In the genomic region with DNA sequence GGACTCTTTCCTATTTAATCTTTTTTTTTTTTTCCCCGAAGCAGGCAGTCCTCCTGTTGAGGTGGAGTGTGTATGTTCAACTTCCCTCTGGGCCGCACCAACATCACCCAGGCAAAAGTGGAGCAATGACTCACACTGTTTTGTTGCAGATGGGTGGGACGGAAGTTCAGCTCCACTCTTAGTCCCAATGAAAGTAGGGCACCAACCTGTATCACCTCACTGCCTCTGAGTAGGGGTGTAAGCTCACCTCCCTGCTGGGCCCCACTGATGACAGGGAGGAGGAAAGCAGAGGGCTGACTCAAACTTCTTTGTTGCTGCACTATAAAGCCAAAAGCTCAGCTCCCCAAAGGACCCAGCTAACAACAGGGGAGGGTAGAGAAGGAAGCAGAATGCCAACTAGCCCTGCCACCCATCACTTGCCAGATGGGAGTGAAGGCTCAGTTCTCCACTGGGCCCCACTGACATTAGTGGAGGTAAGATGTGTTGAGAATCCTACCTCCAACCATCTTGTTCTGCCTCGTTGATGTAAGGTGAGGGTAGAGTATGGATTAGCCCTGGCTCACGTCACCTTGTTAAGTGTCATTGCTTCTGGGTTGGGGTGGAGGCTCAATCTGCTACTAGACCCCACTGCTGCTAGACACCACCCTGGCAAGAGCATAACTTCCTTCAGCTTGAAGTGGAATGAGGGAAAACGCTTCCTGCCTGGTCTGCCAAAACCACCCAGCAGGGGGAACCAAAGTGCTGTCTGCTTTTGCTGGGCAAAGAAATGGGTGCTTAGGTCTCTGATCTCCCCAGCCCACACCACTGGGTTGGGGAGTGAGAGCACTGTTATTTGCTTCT, we compare ENCODE assay signal across 8 cellular contexts. TPM values are rescaled to one million over a fixed set of nuclear protein-coding genes. Genes with fewer than 3 reads are reported as not detected.
DNase-seq lines count a peak whose midpoint lies in the region; ATAC-seq and TF ChIP-seq lines count a peak whose summit lies in the region.

No MANE protein-coding gene starts in this region.

- TF ChIP-seq EP300 in upper lobe of left lung (IDR thresholded peaks at IDR 0.05), result no peak

- POLR2A ChIA-PET in activated CD4-positive, alpha-beta memory T cell treated with anti-CD3 and anti-CD28 coated beads for 36 hours (lab: Charles Lee), result interaction anchor here (1.1 to 1.4 kb wide), 3 partner anchors 13 to 247 kb away, joined by 3 to 6 read pairs (median 3); no protein-coding TSS in a partner anchor
- POLR2A ChIA-PET in naive thymus-derived CD8-positive, alpha-beta T cell (lab: Charles Lee), result interaction anchor here (0.7 to 1.0 kb wide), 3 partner anchors 14 to 208 kb away, joined by 3 read pairs; partner anchors contain the start of gene RPS6KA3

- peak overlapping the region in 2 of 4 donors; percentile 18 to 46 for H3K27ac ChIP-seq in upper lobe of left lung

- CTCF ChIA-PET in activated CD4-positive, alpha-beta memory T cell treated with anti-CD3 and anti-CD28 coated beads for 36 hours (lab: Charles Lee), result interaction anchor here (0.6 to 1.9 kb wide), 20 partner anchors 12 to 279 kb away, joined by 3 to 14 read pairs (median 4); partner anchors contain the start of gene RPS6KA3

- no peaks in the 10 kb centered on the region for H3K9me3 Mint-ChIP-seq in activated CD4-positive, alpha-beta memory T cell treated with anti-CD3 and anti-CD28 coated beads for 36 hours
- no peaks in the 10 kb centered on the region for H3K9me3 Mint-ChIP-seq in endothelial cell (ENCODE audit: unreplicated experiment)
- H3K9me3 Mint-ChIP-seq in naive thymus-derived CD8-positive, alpha-beta T cell, result peaks cover 0 to 5% (median 0%) of the 10 kb centered on the region in 9 donors

- H3K36me3 ChIP-seq in BE2C, result no peaks in the 10 kb centered on the region
- no peaks in the 10 kb centered on the region for H3K36me3 ChIP-seq in upper lobe of left lung

- H3K4me1 ChIP-seq in BE2C (no peaks in the 10 kb centered on the region), upper lobe of left lung (peaks cover 0 to 14% (median 8%) of the 10 kb centered on the region in 4 donors)

- peak overlapping the region; percentile 88 for H3K27ac Mint-ChIP-seq in activated CD4-positive, alpha-beta memory T cell treated with anti-CD3 and anti-CD28 coated beads for 36 hours
- H3K27ac Mint-ChIP-seq in endothelial cell (ENCODE audit: unreplicated experiment), result no peak overlapping the region
- H3K27ac Mint-ChIP-seq in naive thymus-derived CD8-positive, alpha-beta T cell, result peak overlapping the region in 3 of 10 donors; percentile 16 to 77 (median 40)

- TF ChIP-seq POLR2A in NB4 (IDR thresholded peaks at IDR 0.05; ENCODE audit: extremely low read depth, insufficient read length) (no peak), upper lobe of left lung (IDR thresholded peaks at IDR 0.05) (no peak)

- 42 to 49% methylated on average over 4 to 6 of the region's 6 CpGs for WGBS in upper lobe of left lung, 2 donors

- peaks cover 7% of the 10 kb centered on the region for H3K36me3 Mint-ChIP-seq in activated CD4-positive, alpha-beta memory T cell treated with anti-CD3 and anti-CD28 coated beads for 36 hours
- no peaks in the 10 kb centered on the region for H3K36me3 Mint-ChIP-seq in endothelial cell (ENCODE audit: low read depth, unreplicated experiment)
- H3K36me3 Mint-ChIP-seq in naive thymus-derived CD8-positive, alpha-beta T cell, result peaks cover 5 to 12% (median 6%) of the 10 kb centered on the region in 3 donors

- TF ChIP-seq CTCF in BE2C (IDR thresholded peaks at IDR 0.05; ENCODE audit: low read depth, low read length) (peak; percentile 73), NB4 (IDR thresholded peaks at IDR 0.05; ENCODE audit: low read depth, low read length) (peak; percentile 64), endothelial cell (IDR thresholded peaks at IDR 0.05; ENCODE audit: unreplicated experiment) (peak; percentile 62), upper lobe of left lung (IDR thresholded peaks at IDR 0.05) (peak; percentile 51 to 74 (median 68))

- intact Hi-C loops in activated CD4-positive, alpha-beta memory T cell treated with anti-CD3 and anti-CD28 coated beads for 36 hours (cut with micrococcal nuclease), result loop anchor here (1.0 to 2.0 kb wide), 4 partner anchors 13 to 190 kb away; no protein-coding TSS in a partner anchor

- DNase-seq in BE2C, result peak; percentile 41
- DNase-seq in NB4 (ENCODE audit: low read depth), result peak; percentile 63
- DNase-seq in activated CD4-positive, alpha-beta memory T cell treated with anti-CD3 and anti-CD28 coated beads for 36 hours, result peak; percentile 78
- peak; percentile 61 for DNase-seq in endothelial cell (ENCODE audit: low spot score)
- peak; percentile 54 to 79 (median 69) for DNase-seq in naive thymus-derived CD8-positive, alpha-beta T cell
- DNase-seq in upper lobe of left lung, result peak in 1 of 2 donors; percentile 69
- DNase-seq in NK-92 treated with Interleukin-12 subunit alpha and Interleukin-12 subunit beta, amount 100 ng/mL, for 24 hours (lab: John Stamatoyannopoulos, UW), result no peak

- ATAC-seq in GM19395 (IDR thresholded peaks at IDR 0.05; ENCODE audit: unreplicated experiment), result peak; percentile 78
- peak; percentile 82 to 83 for ATAC-seq in naive thymus-derived CD8-positive, alpha-beta T cell
- ATAC-seq in upper lobe of left lung (ENCODE audit: low FRiP score in 2 of 2), result peak; percentile 73 to 82

- H3K9me3 ChIP-seq in BE2C (no peaks in the 10 kb centered on the region), upper lobe of left lung (no peaks in the 10 kb centered on the region)

- H3K27me3 Mint-ChIP-seq in activated CD4-positive, alpha-beta memory T cell treated with anti-CD3 and anti-CD28 coated beads for 36 hours, result no peaks in the 10 kb centered on the region
- peaks cover 1% of the 10 kb centered on the region for H3K27me3 Mint-ChIP-seq in endothelial cell (ENCODE audit: unreplicated experiment)
- no peaks in the 10 kb centered on the region for H3K27me3 Mint-ChIP-seq in naive thymus-derived CD8-positive, alpha-beta T cell

- H3K27me3 ChIP-seq in BE2C (no peaks in the 10 kb centered on the region), upper lobe of left lung (no peaks in the 10 kb centered on the region)

- peaks cover 52% of the 10 kb centered on the region for H3K4me1 Mint-ChIP-seq in activated CD4-positive, alpha-beta memory T cell treated with anti-CD3 and anti-CD28 coated beads for 36 hours (ENCODE audit: low read depth)
- H3K4me1 Mint-ChIP-seq in endothelial cell (ENCODE audit: unreplicated experiment), result peaks cover 3% of the 10 kb centered on the region
- peaks cover 6 to 72% (median 37%) of the 10 kb centered on the region in 4 donors for H3K4me1 Mint-ChIP-seq in naive thymus-derived CD8-positive, alpha-beta T cell

- H3K4me3 ChIP-seq in BE2C (ENCODE audit: low read depth, low read length) (no peak overlapping the region), NB4 (ENCODE audit: low read depth, low read length) (no peak overlapping the region), upper lobe of left lung (no peak overlapping the region)

- peak overlapping the region; percentile 23 for H3K4me3 Mint-ChIP-seq in activated CD4-positive, alpha-beta memory T cell treated with anti-CD3 and anti-CD28 coated beads for 36 hours
- H3K4me3 Mint-ChIP-seq in endothelial cell (ENCODE audit: unreplicated experiment), result no peak overlapping the region
- H3K4me3 Mint-ChIP-seq in naive thymus-derived CD8-positive, alpha-beta T cell, result no peak overlapping the region

RNA-seq across cellular contexts. Expression of gene RPS6KA3, which starts 14.1 kb away (rescaled TPM):
- polyA plus RNA-seq in BE2C (2012; ENCODE audit: insufficient read depth, insufficient read length, low read depth), result 11.4 TPM
- 10 to 100 TPM; 51.8 to 52.0 TPM for total RNA-seq in activated CD4-positive, alpha-beta memory T cell treated with anti-CD3 and anti-CD28 coated beads for 36 hours
- 50.9 TPM for total RNA-seq in endothelial cell (ENCODE audit: unreplicated experiment)
- 10 to 100 TPM; 95.1 to 97.8 TPM for total RNA-seq in naive thymus-derived CD8-positive, alpha-beta T cell
- 10 to 100 TPM; 27.5 to 51.8 (median 51.5) TPM for polyA plus RNA-seq in naive thymus-derived CD8-positive, alpha-beta T cell
- total RNA-seq in upper lobe of left lung, result 10 to 100 TPM; 24.6 to 93.0 (median 58.4) TPM
